1 cellular context compared by ENCODE assay signal in the genomic region with DNA sequence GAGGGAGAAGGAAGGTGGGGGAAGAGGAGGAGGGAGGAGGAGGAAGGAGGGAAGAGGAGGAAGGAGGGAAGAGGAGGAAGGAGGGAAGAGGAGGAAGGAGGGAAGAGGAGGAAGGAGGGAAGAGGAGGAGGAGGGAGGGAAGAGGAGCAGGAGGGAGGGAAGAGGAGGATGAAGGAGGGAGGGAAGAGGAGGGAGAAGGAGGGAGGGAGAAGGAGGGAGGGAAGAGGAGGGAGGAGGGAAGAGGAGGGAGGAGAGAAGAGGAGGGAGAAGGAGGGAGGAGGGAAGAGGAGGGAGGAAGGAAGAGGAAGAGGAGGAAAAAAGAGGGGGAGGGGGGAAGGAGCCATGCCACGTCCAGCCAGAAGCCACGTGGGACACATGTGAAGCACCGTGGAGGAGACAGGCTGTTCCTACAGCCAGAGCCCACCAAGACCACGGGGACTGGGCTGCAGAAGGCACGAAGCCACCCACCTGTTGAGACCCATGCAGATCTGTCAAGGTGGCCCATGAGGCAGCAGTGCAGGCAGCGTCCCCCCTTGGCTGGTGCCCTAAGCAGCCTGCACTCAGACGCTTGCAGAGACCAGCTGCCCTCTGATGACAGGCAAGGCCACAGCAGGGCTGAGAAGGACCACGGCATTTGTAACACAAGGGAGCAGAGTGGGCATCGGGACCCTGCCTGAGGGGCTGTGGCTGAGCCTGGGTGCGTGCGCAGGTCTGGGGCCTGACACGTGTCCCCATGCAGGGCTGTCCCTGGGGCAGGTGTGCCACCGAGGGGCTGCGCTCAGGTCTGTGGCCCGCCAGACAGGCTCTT.
TF ChIP-seq lines count a peak whose summit lies in the region.

No MANE protein-coding gene starts in this region.

TF ChIP-seq in K562, 482 proteins besides CTCF, POLR2A, EP300 and RAD21:
- TF ChIP-seq RBM22 (IDR thresholded peaks at IDR 0.05; ENCODE audit: low read depth, low read length, poor library complexity, severe bottlenecking) (peak; percentile 12), ZNF263 (CRISPR knock-in tag; IDR thresholded peaks at IDR 0.05; ENCODE audit: borderline replicate concordance) (peak; percentile 88), POLR2G (IDR thresholded peaks at IDR 0.05; ENCODE audit: low read depth, low read length) (0 out of 2 replicates have a peak, but pooled peaks have one; percentile 22), FOXK1 (CRISPR knock-in tag; IDR thresholded peaks at IDR 0.05; ENCODE audit: borderline replicate concordance) (no peak), E2F5 (CRISPR knock-in tag; IDR thresholded peaks at IDR 0.05) (no peak)
- TF ChIP-seq, protein P1, sequence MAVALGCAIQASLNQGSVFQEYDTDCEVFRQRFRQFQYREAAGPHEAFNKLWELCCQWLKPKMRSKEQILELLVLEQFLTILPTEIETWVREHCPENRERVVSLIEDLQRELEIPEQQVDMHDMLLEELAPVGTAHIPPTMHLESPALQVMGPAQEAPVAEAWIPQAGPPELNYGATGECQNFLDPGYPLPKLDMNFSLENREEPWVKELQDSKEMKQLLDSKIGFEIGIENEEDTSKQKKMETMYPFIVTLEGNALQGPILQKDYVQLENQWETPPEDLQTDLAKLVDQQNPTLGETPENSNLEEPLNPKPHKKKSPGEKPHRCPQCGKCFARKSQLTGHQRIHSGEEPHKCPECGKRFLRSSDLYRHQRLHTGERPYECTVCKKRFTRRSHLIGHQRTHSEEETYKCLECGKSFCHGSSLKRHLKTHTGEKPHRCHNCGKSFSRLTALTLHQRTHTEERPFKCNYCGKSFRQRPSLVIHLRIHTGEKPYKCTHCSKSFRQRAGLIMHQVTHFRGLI (CRISPR knock-in tag; IDR thresholded peaks at IDR 0.05) = no peak
